ENCODE assay signal across 24 cellular contexts in genomic region chr20:1786061-1786460, GRCh38.
"Had no signal": no experiment of that assay in that cellular context is flagged by ENCODE, and none has a peak within 500 bp of the region (broad histone marks: within the 10 kb centered on the region; RNA-seq: fewer than 3 reads in every experiment).

No MANE protein-coding gene starts in this region.

- H3K27ac ChIP-seq: coronary artery, lower lobe of right lung, parathyroid adenoma, testis, tibial artery had no signal

- H3K4me3 Mint-ChIP-seq: immature natural killer cell; naive thymus-derived CD8-positive, alpha-beta T cell; neural crest cell; stimulated activated effector memory CD8-positive, alpha-beta T cell treated with anti-CD3 and anti-CD28 coated beads, Interleukin-12 subunit alpha, Interleukin-12 subunit beta, amount 100 ng/mL, for 72 hours; type B pancreatic cell had no signal

- H2AFZ ChIP-seq: parathyroid adenoma had no signal

- H3K79me2 ChIP-seq: parathyroid adenoma had no signal

- H3K4me1 Mint-ChIP-seq: immature natural killer cell; neural crest cell; stimulated activated effector memory CD8-positive, alpha-beta T cell treated with anti-CD3 and anti-CD28 coated beads, Interleukin-12 subunit alpha, Interleukin-12 subunit beta, amount 100 ng/mL, for 72 hours had no signal

- H3K9me3 ChIP-seq: lower lobe of right lung, testis, tibial artery had no signal

- H3K4me1 ChIP-seq: lower lobe of right lung, parathyroid adenoma, tibial artery had no signal

- ATAC-seq: left colon; left ventricle myocardium superior; lower lobe of right lung; naive thymus-derived CD8-positive, alpha-beta T cell; sciatic nerve; stimulated activated effector memory CD8-positive, alpha-beta T cell treated with anti-CD3 and anti-CD28 coated beads, Interleukin-12 subunit alpha, Interleukin-12 subunit beta, amount 100 ng/mL, for 72 hours; stimulated activated naive CD8-positive, alpha-beta T cell treated with anti-CD3 and anti-CD28 coated beads, Interleukin-15, Interleukin-2, amounts not matched to agents 100 U/mL and 50 U/mL, for 24 hours had no signal

- H3K27me3 ChIP-seq: testis had no signal

- H3K9me3 Mint-ChIP-seq: immature natural killer cell; naive thymus-derived CD8-positive, alpha-beta T cell; neural crest cell; stimulated activated effector memory CD8-positive, alpha-beta T cell treated with anti-CD3 and anti-CD28 coated beads, Interleukin-12 subunit alpha, Interleukin-12 subunit beta, amount 100 ng/mL, for 72 hours; type B pancreatic cell had no signal

- H3K36me3 ChIP-seq: lower lobe of right lung, tibial artery had no signal

- DNase-seq: effector memory CD4-positive, alpha-beta T cell; erythroblast; hypothalamus; immature natural killer cell; islet precursor cell; kidney glomerular epithelial cell; left colon; left ventricle myocardium superior; lower lobe of right lung; naive thymus-derived CD8-positive, alpha-beta T cell; stimulated activated CD4-positive, alpha-beta T cell treated with anti-CD3 and anti-CD28 coated beads, Interleukin-2, amount 100 ng/mL, for 24 hours; stimulated activated CD4-positive, alpha-beta T cell treated with anti-CD3 and anti-CD28 coated beads, Interleukin-4, amount 100 ng/mL, for 24 hours; stimulated activated naive CD8-positive, alpha-beta T cell treated with anti-CD3 and anti-CD28 coated beads, Interleukin-15, Interleukin-2, amounts not matched to agents 100 U/mL and 50 U/mL, for 24 hours; substantia nigra; testis; tibial artery had no signal

- H3K4me2 ChIP-seq: smooth muscle cell had no signal

- H3K27ac Mint-ChIP-seq: immature natural killer cell; progenitor cell of endocrine pancreas; stimulated activated effector memory CD8-positive, alpha-beta T cell treated with anti-CD3 and anti-CD28 coated beads, Interleukin-12 subunit alpha, Interleukin-12 subunit beta, amount 100 ng/mL, for 72 hours; type B pancreatic cell had no signal

- H3K4me3 ChIP-seq: coronary artery, lower lobe of right lung, smooth muscle cell, testis, tibial artery had no signal

- H3K9ac ChIP-seq: parathyroid adenoma had no signal

- H3K36me3 Mint-ChIP-seq: immature natural killer cell; naive thymus-derived CD8-positive, alpha-beta T cell; stimulated activated effector memory CD8-positive, alpha-beta T cell treated with anti-CD3 and anti-CD28 coated beads, Interleukin-12 subunit alpha, Interleukin-12 subunit beta, amount 100 ng/mL, for 72 hours; type B pancreatic cell had no signal
